Comparison of ENCODE assay signal across 10 cellular contexts in genomic region chr22:42296381-42296853, GRCh38. TPM values are rescaled to one million over a fixed set of nuclear protein-coding genes. Genes with fewer than 3 reads are reported as not detected.
DNase-seq lines count a peak whose midpoint lies in the region; ATAC-seq and TF ChIP-seq lines count a peak whose summit lies in the region.
"Had no signal": no experiment of that assay in that cellular context is flagged by ENCODE, and none has a peak within 500 bp of the region (broad histone marks: within the 10 kb centered on the region; RNA-seq: fewer than 3 reads in every experiment).

No MANE protein-coding gene starts in this region.

- no peak overlapping the region for H3K4me3 Mint-ChIP-seq in H9
- H3K4me3 Mint-ChIP-seq: stimulated activated naive CD8-positive, alpha-beta T cell treated with anti-CD3 and anti-CD28 coated beads, Interleukin-15, amount 100 ng/mL, for 72 hours had no signal

- H4K91ac ChIP-seq in H9 (ENCODE audit: insufficient read length, low read depth, low read length), result no peak overlapping the region

- no peak overlapping the region for H3K23ac ChIP-seq in H9 (ENCODE audit: insufficient read length, low read depth, low read length)

- peak; percentile 93 for DNase-seq in BE2C
- DNase-seq in H9, result no peak
- DNase-seq in SHP77 (lab: John Stamatoyannopoulos, UW), result peak; percentile 39 to 72
- peak; percentile 43 for DNase-seq in left cardiac atrium
- no peak for DNase-seq in A172 (ENCODE audit: low spot score)
- DNase-seq in AML-193 (lab: John Stamatoyannopoulos, UW), result no peak
- DNase-seq: NCI-H526 treated with DMSO at 0.1 percent for 48 hours; stimulated activated naive CD8-positive, alpha-beta T cell treated with anti-CD3 and anti-CD28 coated beads, Interleukin-15, amount 100 ng/mL, for 72 hours had no signal

- H2AK5ac ChIP-seq in H9 (ENCODE audit: insufficient read length, low read length), result no peak overlapping the region

- no peaks in the 10 kb centered on the region for H4K20me1 ChIP-seq in H9 (ENCODE audit: control insufficient read depth, insufficient read depth, insufficient read length)

- H3K9me3 Mint-ChIP-seq in H9, result no peaks in the 10 kb centered on the region
- H3K9me3 Mint-ChIP-seq: stimulated activated naive CD8-positive, alpha-beta T cell treated with anti-CD3 and anti-CD28 coated beads, Interleukin-15, amount 100 ng/mL, for 72 hours had no signal

- no peak overlapping the region for H3T11ph ChIP-seq in H9 (ENCODE audit: low read length)

- H3K4me1 ChIP-seq in BE2C (peaks cover 20% of the 10 kb centered on the region), H9 (ENCODE audit: insufficient read depth, low read length) (peaks cover 12% of the 10 kb centered on the region)

- H3K14ac ChIP-seq in H9 (ENCODE audit: insufficient read depth, low read length), result no peak overlapping the region

- no peaks in the 10 kb centered on the region for H3K36me3 Mint-ChIP-seq in H9 (ENCODE audit: insufficient read depth in 1 of 3, low read depth in 3 of 3)

- no peak overlapping the region for H3K4ac ChIP-seq in H9 (ENCODE audit: low read depth, low read length)

- no peak overlapping the region for H3K9ac ChIP-seq in H9 (ENCODE audit: extremely low read depth, insufficient read length, low read length)

- H3K27me3 Mint-ChIP-seq in H9 (ENCODE audit: low read depth), result peaks cover 15% of the 10 kb centered on the region
- H3K27me3 Mint-ChIP-seq: stimulated activated naive CD8-positive, alpha-beta T cell treated with anti-CD3 and anti-CD28 coated beads, Interleukin-15, amount 100 ng/mL, for 72 hours had no signal

- H2BK12ac ChIP-seq in H9 (ENCODE audit: insufficient read length, low read depth, low read length), result no peak overlapping the region

- H3K56ac ChIP-seq in H9 (ENCODE audit: insufficient read length, low read depth, low read length), result no peak overlapping the region

- ATAC-seq in left cardiac atrium (peak in 1 of 2 donors; percentile 32), GM21786 (IDR thresholded peaks at IDR 0.05; ENCODE audit: unreplicated experiment) (no peak), GM18909 (IDR thresholded peaks at IDR 0.05; ENCODE audit: poor library complexity, unreplicated experiment) (no peak)
- ATAC-seq: stimulated activated naive CD8-positive, alpha-beta T cell treated with anti-CD3 and anti-CD28 coated beads, Interleukin-15, amount 100 ng/mL, for 72 hours had no signal

- H2BK20ac ChIP-seq in H9 (ENCODE audit: low read depth, low read length, poor library complexity, severe bottlenecking), result no peak overlapping the region

- H4K8ac ChIP-seq in H9 (replicated peaks; ENCODE audit: insufficient read length, low read depth, low read length), result no peak overlapping the region

- H3K79me1 ChIP-seq in H9 (ENCODE audit: insufficient read depth, low read depth, low read length, poor library complexity, severe bottlenecking), result no peaks in the 10 kb centered on the region

- H2BK120ac ChIP-seq in H9 (ENCODE audit: low read depth, low read length, poor library complexity, severe bottlenecking), result no peak overlapping the region

- intact Hi-C loops in left cardiac atrium (cut with DNase I), result no loop called here

- H3K18ac ChIP-seq in H9 (ENCODE audit: insufficient read length, low read depth, low read length), result no peak overlapping the region

- peaks cover 4% of the 10 kb centered on the region for H3K23me2 ChIP-seq in H9 (ENCODE audit: insufficient read length, low read depth, low read length, poor library complexity, severe bottlenecking)

- no peak overlapping the region for H2BK15ac ChIP-seq in H9 (ENCODE audit: low read depth, low read length)

- H3K27ac ChIP-seq in H9 (ENCODE audit: insufficient read length, low read depth, low read length), result no peak overlapping the region

- WGBS in H9 (ENCODE audit: extremely low coverage, insufficient read length, low lambda C conversion rate), result no CpG with 5 or more reads among the region's 19 CpGs

- H3K36me3 ChIP-seq in BE2C, result no peaks in the 10 kb centered on the region

- TF ChIP-seq CTCF in BE2C (IDR thresholded peaks at IDR 0.05; ENCODE audit: low read depth, low read length) (peak; percentile 64), H9 (conservative IDR thresholded peaks at IDR 0.05) (peak; percentile 63)

- no peak overlapping the region for H3K4me3 ChIP-seq in BE2C (ENCODE audit: low read depth, low read length)

- H2AFZ ChIP-seq in H9 (ENCODE audit: low read length), result no peak overlapping the region

- peaks cover 64 to 80% of the 10 kb centered on the region in 2 experiments for H3K4me1 Mint-ChIP-seq in H9

- no peak overlapping the region for H2BK5ac ChIP-seq in H9 (ENCODE audit: insufficient read length, low read length)

- no peak overlapping the region for H3K4me2 ChIP-seq in H9 (ENCODE audit: insufficient read depth, insufficient read length, low read length)

- no peaks in the 10 kb centered on the region for H3K79me2 ChIP-seq in H9 (ENCODE audit: insufficient read depth, low read length)

- peak overlapping the region in 1 of 3 experiments; percentile 55; a peak in 1 of 7 replicates for H3K27ac Mint-ChIP-seq in H9
- H3K27ac Mint-ChIP-seq: stimulated activated naive CD8-positive, alpha-beta T cell treated with anti-CD3 and anti-CD28 coated beads, Interleukin-15, amount 100 ng/mL, for 72 hours had no signal

- no peaks in the 10 kb centered on the region for H3K9me3 ChIP-seq in BE2C
- no peaks in the 10 kb centered on the region for H3K9me3 ChIP-seq in H9 (ENCODE audit: control insufficient read depth, low read depth, low read length)

- no peaks in the 10 kb centered on the region for H3K27me3 ChIP-seq in BE2C
- H3K27me3 ChIP-seq in H9 (ENCODE audit: insufficient read depth, low read length), result no peaks in the 10 kb centered on the region

- no peak overlapping the region for H4K5ac ChIP-seq in H9 (ENCODE audit: insufficient read length, low read depth, low read length)

RNA-seq across cellular contexts. Expression of gene TCF20, which starts 26.0 kb away (rescaled TPM):
- 73.0 TPM for polyA plus RNA-seq in BE2C (2012; ENCODE audit: insufficient read depth, insufficient read length, low read depth)
- 75.6 and 76.5 TPM in 2 replicates for total RNA-seq in H9 (2021)
- total RNA-seq in left cardiac atrium, result 10 to 100 TPM; 13.9 to 18.2 TPM
- 12.4 and 26.0 TPM in 2 replicates for total RNA-seq in A172 (2014; rRNA removed; shearing (Covaris generic))

Comparison
In these comparisons a context has a peak if more than half of its experiments do, and no peak if none do; other contexts are left out.
1. DNase-seq: peak in BE2C (single experiment), SHP77 (2 of 2) and left cardiac atrium (single experiment); none in H9 (single experiment), A172 (single experiment) and AML-193 (0 of 2).